In the genomic region with DNA sequence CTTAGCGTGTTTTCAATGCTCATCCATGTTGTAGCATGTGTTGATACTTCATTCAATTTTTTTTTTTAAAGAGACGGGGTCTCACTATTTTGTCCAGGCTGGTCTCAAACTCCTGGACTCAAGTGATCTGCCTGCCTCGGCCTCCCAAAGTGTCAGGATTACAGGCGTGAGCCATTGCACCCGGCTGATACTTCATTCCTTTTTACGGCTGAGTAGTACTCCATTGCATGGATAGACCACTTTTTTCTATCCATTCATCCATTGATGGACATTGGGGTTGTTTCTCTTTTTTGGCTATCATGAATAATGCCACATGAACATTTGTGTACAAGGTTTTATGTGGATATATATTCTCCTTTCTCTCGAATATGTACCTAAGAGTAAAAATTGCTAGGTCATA, we compare ENCODE assay signal across 10 cellular contexts. TPM values are rescaled to one million over a fixed set of nuclear protein-coding genes. Genes with fewer than 3 reads are reported as not detected.
A peak's percentile ranks its signal among the peaks of the same experiment; 100 is the strongest.
DNase-seq lines count a peak whose midpoint lies in the region; ATAC-seq and TF ChIP-seq lines count a peak whose summit lies in the region.
"Had no signal": no experiment of that assay in that cellular context is flagged by ENCODE, and none has a peak within 500 bp of the region (broad histone marks: within the 10 kb centered on the region; RNA-seq: fewer than 3 reads in every experiment).

No MANE protein-coding gene starts in this region.

- intact Hi-C loops in activated CD4-positive, alpha-beta T cell treated with anti-CD3 and anti-CD28 coated beads, Interleukin-2, amount 10 ng/mL, durations not matched to agents 24 days and 14 days (cut with micrococcal nuclease), result loop anchor here (1.0 kb wide), 1 partner anchor 10 kb away; no protein-coding TSS in a partner anchor
- intact Hi-C loops in esophagus muscularis mucosa (cut with DNase I), result no loop called here

- H3K27ac ChIP-seq in SJCRH30 (no peak overlapping the region), esophagus muscularis mucosa (replicated peaks in 1 of 4) (peak overlapping the region; percentile 50 to 79 (median 66))

- H3K27me3 ChIP-seq in SJCRH30 (no peaks in the 10 kb centered on the region), esophagus muscularis mucosa (no peaks in the 10 kb centered on the region)
- H3K27me3 ChIP-seq: heart left ventricle had no signal

- no peak for TF ChIP-seq CTCF in esophagus muscularis mucosa (IDR thresholded peaks at IDR 0.05)

- no peak for DNase-seq in activated CD4-positive, alpha-beta T cell treated with anti-CD3 and anti-CD28 coated beads, Interleukin-2, amount 10 ng/mL, durations not matched to agents 24 days and 14 days
- DNase-seq in activated CD4-positive, alpha-beta T cell treated with anti-CD3 and anti-CD28 coated beads, Interleukin-2, amount 50 U/mL, for 1 hour, result no peak
- DNase-seq in SJCRH30 (no peak), esophagus muscularis mucosa (ENCODE audit: extremely low spot score) (no peak), activated gamma-delta T cell (lab: John Stamatoyannopoulos, UW) (no peak), NCI-H1048 (lab: John Stamatoyannopoulos, UW) (no peak)
- DNase-seq in stimulated activated naive CD8-positive, alpha-beta T cell treated with anti-CD3 and anti-CD28 coated beads, Interleukin-15, amount 100 ng/mL, for 72 hours, result no peak
- DNase-seq: cortex of kidney had no signal

- H3K4me1 Mint-ChIP-seq in activated CD4-positive, alpha-beta T cell treated with anti-CD3 and anti-CD28 coated beads, Interleukin-2, amount 10 ng/mL, durations not matched to agents 24 days and 14 days, result peaks cover 57% of the 10 kb centered on the region
- H3K4me1 Mint-ChIP-seq in stimulated activated naive CD8-positive, alpha-beta T cell treated with anti-CD3 and anti-CD28 coated beads, Interleukin-15, amount 100 ng/mL, for 72 hours, result peaks cover 65% of the 10 kb centered on the region

- 81% methylated on average over 7 of the region's 7 CpGs for WGBS in esophagus muscularis mucosa

- H3K4me1 ChIP-seq in SJCRH30, result peaks cover 6% of the 10 kb centered on the region; the same call in 1 of the 2 replicates
- H3K4me1 ChIP-seq in esophagus muscularis mucosa, result peaks cover 16 to 39% (median 25%) of the 10 kb centered on the region in 4 donors

- H3K36me3 ChIP-seq in SJCRH30, result no peaks in the 10 kb centered on the region; the same call in 1 of the 2 replicates
- H3K36me3 ChIP-seq in esophagus muscularis mucosa, result no peaks in the 10 kb centered on the region
- H3K36me3 ChIP-seq: heart left ventricle had no signal

- TF ChIP-seq EP300 in esophagus muscularis mucosa (IDR thresholded peaks at IDR 0.05), result no peak

- peak overlapping the region; percentile 92 for H3K4me3 Mint-ChIP-seq in activated CD4-positive, alpha-beta T cell treated with anti-CD3 and anti-CD28 coated beads, Interleukin-2, amount 10 ng/mL, durations not matched to agents 24 days and 14 days
- H3K4me3 Mint-ChIP-seq in stimulated activated naive CD8-positive, alpha-beta T cell treated with anti-CD3 and anti-CD28 coated beads, Interleukin-15, amount 100 ng/mL, for 72 hours, result peak overlapping the region; percentile 88 to 96

- peak overlapping the region; percentile 49 for H3K27ac Mint-ChIP-seq in activated CD4-positive, alpha-beta T cell treated with anti-CD3 and anti-CD28 coated beads, Interleukin-2, amount 10 ng/mL, durations not matched to agents 24 days and 14 days
- peak overlapping the region; percentile 7 to 90 for H3K27ac Mint-ChIP-seq in stimulated activated naive CD8-positive, alpha-beta T cell treated with anti-CD3 and anti-CD28 coated beads, Interleukin-15, amount 100 ng/mL, for 72 hours

- peak overlapping the region; percentile 44 for H3K4me3 ChIP-seq in SJCRH30
- H3K4me3 ChIP-seq in esophagus muscularis mucosa, result peak overlapping the region in 3 of 4 donors; percentile 54 to 67 (median 54)

- ATAC-seq in stimulated activated naive CD8-positive, alpha-beta T cell treated with anti-CD3 and anti-CD28 coated beads, Interleukin-15, amount 100 ng/mL, for 72 hours, result no peak
- no peak for ATAC-seq in GM21529 (IDR thresholded peaks at IDR 0.05; ENCODE audit: unreplicated experiment)

- TF ChIP-seq POLR2A in esophagus muscularis mucosa (IDR thresholded peaks at IDR 0.05; ENCODE audit: low read depth), result no peak

- H3K9me3 ChIP-seq in SJCRH30 (replicated peaks) (no peaks in the 10 kb centered on the region), esophagus muscularis mucosa (no peaks in the 10 kb centered on the region)
- H3K9me3 ChIP-seq: heart left ventricle had no signal

- H3K9me3 Mint-ChIP-seq in activated CD4-positive, alpha-beta T cell treated with anti-CD3 and anti-CD28 coated beads, Interleukin-2, amount 10 ng/mL, durations not matched to agents 24 days and 14 days, result peaks cover 7% of the 10 kb centered on the region
- H3K9me3 Mint-ChIP-seq in stimulated activated naive CD8-positive, alpha-beta T cell treated with anti-CD3 and anti-CD28 coated beads, Interleukin-15, amount 100 ng/mL, for 72 hours, result peaks cover 4 to 11% of the 10 kb centered on the region in 2 donors

- peaks cover 14% of the 10 kb centered on the region for H3K36me3 Mint-ChIP-seq in activated CD4-positive, alpha-beta T cell treated with anti-CD3 and anti-CD28 coated beads, Interleukin-2, amount 10 ng/mL, durations not matched to agents 24 days and 14 days (ENCODE audit: low read depth)

- H3K27me3 Mint-ChIP-seq in activated CD4-positive, alpha-beta T cell treated with anti-CD3 and anti-CD28 coated beads, Interleukin-2, amount 10 ng/mL, durations not matched to agents 24 days and 14 days, result no peaks in the 10 kb centered on the region
- H3K27me3 Mint-ChIP-seq in stimulated activated naive CD8-positive, alpha-beta T cell treated with anti-CD3 and anti-CD28 coated beads, Interleukin-15, amount 100 ng/mL, for 72 hours, result no peaks in the 10 kb centered on the region

RNA-seq across cellular contexts. Expression of a gene that starts 1.2 kb away (rescaled TPM):
- total RNA-seq in activated CD4-positive, alpha-beta T cell treated with anti-CD3 and anti-CD28 coated beads, Interleukin-2, amount 10 ng/mL, durations not matched to agents 24 days and 14 days, result 6.2 and 7.0 TPM in 2 replicates
- total RNA-seq in SJCRH30 (2014; rRNA removed; shearing (Covaris generic)), result 1.3 and 2.5 TPM in 2 replicates
- 1 to 10 TPM; 1.5 to 4.3 (median 2.7) TPM for total RNA-seq in esophagus muscularis mucosa
